Comparison of ENCODE assay signal across 19 cellular contexts in the genomic region with DNA sequence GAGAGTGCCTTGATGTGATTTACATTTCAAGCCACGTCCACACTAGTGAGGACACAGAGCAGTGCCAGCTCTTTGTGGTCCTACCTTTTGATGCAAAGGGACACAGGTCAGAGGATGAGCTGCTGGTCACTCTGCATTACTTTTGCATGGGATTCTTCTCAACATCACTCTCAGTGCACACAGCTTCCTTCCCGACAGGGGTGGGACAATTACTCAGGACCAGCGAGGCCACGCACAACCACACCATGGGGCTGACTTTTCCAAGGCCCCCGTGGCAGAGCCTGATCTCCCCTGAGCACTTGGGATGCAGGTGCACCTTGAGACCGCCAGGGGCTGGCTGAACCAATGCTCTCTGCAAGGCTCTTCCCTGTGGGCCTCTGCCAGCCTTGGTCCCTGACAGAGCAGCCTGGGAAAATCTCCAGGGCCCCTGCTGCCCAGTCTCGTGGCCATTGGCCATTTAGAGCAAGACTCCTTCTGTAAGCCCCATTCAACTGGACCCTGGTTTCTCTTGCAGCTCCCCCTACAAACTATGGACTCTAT. TPM values are rescaled to one million over a fixed set of nuclear protein-coding genes. Genes with fewer than 3 reads are reported as not detected.
DNase-seq lines count a peak whose midpoint lies in the region; ATAC-seq and TF ChIP-seq lines count a peak whose summit lies in the region.
"Had no signal": no experiment of that assay in that cellular context is flagged by ENCODE, and none has a peak within 500 bp of the region (broad histone marks: within the 10 kb centered on the region; RNA-seq: fewer than 3 reads in every experiment).

No MANE protein-coding gene starts in this region.

- H3K9me3 ChIP-seq in breast epithelium (no peaks in the 10 kb centered on the region), thyroid gland (no peaks in the 10 kb centered on the region)
- H3K9me3 ChIP-seq: pancreas, spleen had no signal

- H3K27me3 ChIP-seq in breast epithelium (no peaks in the 10 kb centered on the region), thyroid gland (no peaks in the 10 kb centered on the region)
- H3K27me3 ChIP-seq: pancreas had no signal

- H3K4me3 Mint-ChIP-seq in MCF 10A (ENCODE audit: unreplicated experiment) = no peak overlapping the region
- H3K4me3 Mint-ChIP-seq: IgD-negative memory B cell had no signal

- TF ChIP-seq POLR2A in breast epithelium (IDR thresholded peaks at IDR 0.05) (no peak), thyroid gland (IDR thresholded peaks at IDR 0.05) (no peak)

- no peaks in the 10 kb centered on the region for H3K36me3 Mint-ChIP-seq in MCF 10A (ENCODE audit: insufficient read depth, unreplicated experiment)
- H3K36me3 Mint-ChIP-seq: IgD-negative memory B cell had no signal

- WGBS in thyroid gland, 2 donors = 62 to 82% methylated on average over 7 of the region's 7 CpGs

- intact Hi-C loops in MCF 10A (cut with micrococcal nuclease) (no loop called here), breast epithelium (cut with DNase I; ENCODE audit: low total_unique reads) (no loop called here), thyroid gland (cut with DNase I) (no loop called here)

- no peaks in the 10 kb centered on the region for H3K4me1 Mint-ChIP-seq in MCF 10A (ENCODE audit: insufficient read depth, unreplicated experiment)
- H3K4me1 Mint-ChIP-seq: IgD-negative memory B cell had no signal

- POLR2A ChIA-PET in MCF 10A (lab: Yijun Ruan, JAX) = no interaction called here

- H3K4me1 ChIP-seq in breast epithelium (no peaks in the 10 kb centered on the region), thyroid gland (no peaks in the 10 kb centered on the region)
- H3K4me1 ChIP-seq: pancreas, spleen had no signal

- H3K36me3 ChIP-seq in breast epithelium (no peaks in the 10 kb centered on the region), thyroid gland (no peaks in the 10 kb centered on the region)
- H3K36me3 ChIP-seq: pancreas, spleen had no signal

- H3K27me3 Mint-ChIP-seq in MCF 10A (ENCODE audit: insufficient read depth, unreplicated experiment) = peaks cover 73% of the 10 kb centered on the region

- H3K27ac Mint-ChIP-seq in MCF 10A (ENCODE audit: low read depth, unreplicated experiment) = no peak overlapping the region
- H3K27ac Mint-ChIP-seq: IgD-negative memory B cell had no signal

- CTCF ChIA-PET in MCF 10A (lab: Yijun Ruan, JAX) = interaction anchor here (0.6 kb wide), 1 partner anchor 983 kb away, joined by 3 read pairs; no protein-coding TSS in a partner anchor

- H3K9me3 Mint-ChIP-seq in MCF 10A (ENCODE audit: unreplicated experiment) = no peaks in the 10 kb centered on the region

- H3K4me3 ChIP-seq in breast epithelium = no peak overlapping the region
- no peak overlapping the region for H3K4me3 ChIP-seq in choroid plexus epithelial cell (ENCODE audit: low read depth, low read length)
- no peak overlapping the region for H3K4me3 ChIP-seq in thyroid gland (replicated peaks in 1 of 3)
- H3K4me3 ChIP-seq: pancreas, SK-N-MC, spleen had no signal

- H3K27ac ChIP-seq in breast epithelium (no peak overlapping the region), thyroid gland (no peak overlapping the region)
- H3K27ac ChIP-seq: pancreas, SK-N-MC, spleen had no signal

- TF ChIP-seq CTCF in MCF 10A (IDR thresholded peaks at IDR 0.05; ENCODE audit: unreplicated experiment) = peak; percentile 38
- no peak for TF ChIP-seq CTCF in breast epithelium (IDR thresholded peaks at IDR 0.05)
- peak; percentile 13 for TF ChIP-seq CTCF in choroid plexus epithelial cell (conservative IDR thresholded peaks at IDR 0.05; ENCODE audit: low read depth, low read length)
- no peak for TF ChIP-seq CTCF in thyroid gland (IDR thresholded peaks at IDR 0.05)

- BruUV-seq in MCF 10A (replicated peaks; lab: Mats Ljungman, UMichigan) = no TSS peak

- no peak for ATAC-seq in HG02852 (IDR thresholded peaks at IDR 0.05; ENCODE audit: unreplicated experiment)
- ATAC-seq: pancreas had no signal

- DNase-seq in MCF 10A (ENCODE audit: unreplicated experiment) = peak; percentile 23
- DNase-seq in breast epithelium (ENCODE audit: low spot score in 2 of 2) = no peak
- peak; percentile 30 for DNase-seq in NAMALWA (ENCODE audit: low spot score)
- DNase-seq in choroid plexus epithelial cell (ENCODE audit: low read depth) = no peak
- no peak for DNase-seq in thyroid gland
- DNase-seq in OCI-M2 (lab: John Stamatoyannopoulos, UW; ENCODE audit: unreplicated experiment) = no peak
- DNase-seq in KG1 (lab: John Stamatoyannopoulos, UW) = no peak
- DNase-seq: activated gamma-delta T cell, Calu3, kidney, NCI-H187, NCI-H748 treated with DMSO at 0.1 percent for 48 hours, pancreas, spleen had no signal

RNA-seq across cellular contexts. Expression of gene PRAMEF12, which starts 13.2 kb away (rescaled TPM):
- total RNA-seq in MCF 10A (2022) (not detected in 2 replicates), breast epithelium (not detected), thyroid gland (not detected)
- total RNA-seq: activated CD8-positive, alpha-beta memory T cell treated with anti-CD3 and anti-CD28 coated beads for 36 hours; Calu3; kidney; mononuclear cell; pancreas; spleen had no signal

RNA-seq across cellular contexts. Expression of gene CFAP107, which starts 14.3 kb away (rescaled TPM):
- total RNA-seq in MCF 10A (2022) (not detected in 2 replicates), breast epithelium (not detected), thyroid gland (not detected)
- total RNA-seq: activated CD8-positive, alpha-beta memory T cell treated with anti-CD3 and anti-CD28 coated beads for 36 hours; Calu3; kidney; mononuclear cell; spleen had no signal

RNA-seq across cellular contexts. Expression of gene PRAMEF1, which starts 30.9 kb away (rescaled TPM):
- not detected in 2 replicates for total RNA-seq in MCF 10A (2022)
- not detected for total RNA-seq in breast epithelium
- not detected for total RNA-seq in thyroid gland
- total RNA-seq: activated CD8-positive, alpha-beta memory T cell treated with anti-CD3 and anti-CD28 coated beads for 36 hours; Calu3; kidney; mononuclear cell; pancreas; spleen had no signal

RNA-seq across cellular contexts. Expression of gene AADACL3, which starts 44.4 kb away (rescaled TPM):
- total RNA-seq in MCF 10A (2022) = not detected in 2 replicates
- under 1 TPM in 1 of 3 donors, not detected in 2; under 0.01 TPM for total RNA-seq in breast epithelium
- total RNA-seq in thyroid gland = not detected
- total RNA-seq: activated CD8-positive, alpha-beta memory T cell treated with anti-CD3 and anti-CD28 coated beads for 36 hours; Calu3; kidney; mononuclear cell; pancreas; spleen had no signal

Comparison
In these comparisons a context has a peak if more than half of its experiments do, and no peak if none do; other contexts are left out.
1. DNase-seq: peak in MCF 10A (single experiment) and NAMALWA (single experiment); none in breast epithelium (0 of 2), choroid plexus epithelial cell (single experiment), thyroid gland (0 of 2), OCI-M2 (single experiment) and KG1 (single experiment).
2. CTCF ChIP-seq: peak in MCF 10A (single experiment) and choroid plexus epithelial cell (single experiment); none in breast epithelium (0 of 3) and thyroid gland (0 of 6).